1 cellular context compared by ENCODE assay signal in the genomic region with DNA sequence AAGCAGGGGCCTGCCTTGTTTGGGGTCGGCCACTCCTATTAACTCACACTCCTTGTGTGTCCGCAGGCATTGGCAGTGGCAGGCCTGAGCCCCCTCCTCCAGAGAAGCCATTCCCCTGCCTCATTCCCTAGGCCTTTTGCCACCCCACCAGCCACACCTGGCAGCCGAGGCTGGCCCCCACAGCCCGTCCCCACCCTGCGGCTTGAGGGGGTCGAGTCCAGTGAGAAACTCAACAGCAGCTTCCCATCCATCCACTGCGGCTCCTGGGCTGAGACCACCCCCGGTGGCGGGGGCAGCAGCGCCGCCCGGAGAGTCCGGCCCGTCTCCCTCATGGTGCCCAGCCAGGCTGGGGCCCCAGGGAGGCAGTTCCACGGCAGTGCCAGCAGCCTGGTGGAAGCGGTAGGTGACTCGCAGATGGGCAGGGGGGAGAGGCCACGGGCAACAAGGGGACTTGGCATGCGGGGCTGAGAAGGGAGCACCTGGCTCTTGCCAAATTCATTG.
TF ChIP-seq lines count a peak whose summit lies in the region.

No MANE protein-coding gene starts in this region.

TF ChIP-seq in HepG2, 621 proteins besides CTCF, POLR2A, EP300 and RAD21 (continued from another document):
- TF ChIP-seq ATF3 (CRISPR knock-in tag; IDR thresholded peaks at IDR 0.05): no peak
- TF ChIP-seq HDAC6 (IDR thresholded peaks at IDR 0.05; ENCODE audit: low read depth, low read length): no peak
